Comparison of ENCODE assay signal across 1 cellular context in genomic region chr17:35448899-35449227, GRCh38.
TF ChIP-seq lines count a peak whose summit lies in the region.

No MANE protein-coding gene starts in this region.

TF ChIP-seq in IMR-90, 13 proteins besides CTCF, POLR2A, EP300 and RAD21 (continued from another document):
- no peak for TF ChIP-seq ELK1 (IDR thresholded peaks at IDR 0.05; ENCODE audit: borderline replicate concordance, low read depth, low read length)
- no peak for TF ChIP-seq BHLHE40 (IDR thresholded peaks at IDR 0.05; ENCODE audit: low read depth, low read length)
- no peak for TF ChIP-seq CEBPB (IDR thresholded peaks at IDR 0.05; ENCODE audit: low read depth, low read length)
- no peak for TF ChIP-seq USF2 (IDR thresholded peaks at IDR 0.05; ENCODE audit: low read depth, low read length)
- no peak for TF ChIP-seq SMC3 (IDR thresholded peaks at IDR 0.05; ENCODE audit: low read depth, low read length)
- TF ChIP-seq MAZ (IDR thresholded peaks at IDR 0.05; ENCODE audit: borderline replicate concordance, low read depth, low read length) = no peak
